8 cellular contexts compared by ENCODE assay signal in the genomic region with DNA sequence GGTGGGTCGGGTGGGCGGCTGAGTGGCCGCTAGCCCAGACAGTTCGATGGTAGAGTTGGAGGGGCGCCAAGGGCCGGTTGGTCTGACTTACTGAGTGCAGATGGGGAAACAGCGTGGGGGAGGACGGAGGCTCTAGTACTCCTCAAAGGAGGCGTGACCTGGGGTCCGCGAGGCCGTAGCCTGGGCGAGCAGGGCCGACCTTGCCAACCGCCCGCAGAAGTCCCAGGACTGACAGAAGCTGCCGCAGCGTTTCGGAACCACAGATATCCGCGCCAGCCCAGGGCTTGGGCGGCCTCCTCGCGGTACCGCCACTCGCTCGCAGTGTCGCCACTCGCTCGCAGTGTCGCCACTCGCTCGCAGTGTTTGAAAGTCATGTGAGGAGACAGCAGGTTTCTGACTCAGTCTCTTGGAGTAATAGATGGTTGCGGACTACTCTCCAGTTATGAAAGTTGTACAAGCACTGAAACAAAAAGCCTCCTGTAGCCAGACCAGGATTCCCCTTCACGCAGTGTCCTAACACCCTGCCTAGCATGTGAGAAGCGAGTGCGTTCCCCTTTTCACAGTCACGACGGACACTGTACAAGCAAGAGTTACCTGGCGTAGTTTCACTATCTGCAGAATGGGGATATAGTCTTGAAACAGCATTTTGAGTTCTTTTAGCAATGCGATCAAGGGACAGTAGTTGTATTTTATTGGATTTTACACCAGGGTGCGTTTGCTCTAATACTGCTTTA. TPM values are rescaled to one million over a fixed set of nuclear protein-coding genes. Genes with fewer than 3 reads are reported as not detected.
DNase-seq lines count a peak whose midpoint lies in the region; ATAC-seq, FAIRE-seq and TF ChIP-seq lines count a peak whose summit lies in the region.

No MANE protein-coding gene starts in this region.

- no peaks in the 10 kb centered on the region for H3K36me3 ChIP-seq in ectodermal cell (ENCODE audit: control insufficient read depth, insufficient read depth, low read length)
- no peaks in the 10 kb centered on the region for H3K36me3 ChIP-seq in lung (ENCODE audit: control insufficient read depth in 2 of 2, insufficient read depth in 2 of 2, low read length in 2 of 2)

- peak; percentile 26 for DNase-seq in GM18507 (ENCODE audit: extremely low spot score, insufficient read length, low read depth)
- DNase-seq in NCI-H226, result peak; percentile 10
- peak; percentile 15 to 38 for DNase-seq in activated CD4-positive, alpha-beta T cell treated with anti-CD3 and anti-CD28 coated beads, Interleukin-2, amount 50 U/mL, for 24 hours (ENCODE audit: low read depth in 1 of 2, low spot score in 1 of 2)
- DNase-seq in lung (ENCODE audit: low spot score), result peak; percentile 64
- DNase-seq in stimulated activated CD4-positive, alpha-beta T cell treated with anti-CD3 and anti-CD28 coated beads, TNF-alpha, amount 100 ng/mL, for 48 hours (ENCODE audit: low read depth in 3 of 3), result peak; percentile 4 to 40 (median 8)

- TF ChIP-seq CTCF in 22Rv1 (IDR thresholded peaks at IDR 0.05) (no peak), lung (IDR thresholded peaks at IDR 0.05; ENCODE audit: control extremely low read depth, extremely low read depth) (no peak)

- H3K4me3 ChIP-seq in ectodermal cell (ENCODE audit: insufficient read depth, low read depth, low read length) (peak overlapping the region; percentile 72), lung (peak overlapping the region; percentile 83)

- H3K27me3 ChIP-seq in ectodermal cell (ENCODE audit: control insufficient read depth, insufficient read depth, low read length, poor library complexity, severe bottlenecking) (peaks cover 47% of the 10 kb centered on the region), lung (ENCODE audit: control insufficient read depth, insufficient read depth) (no peaks in the 10 kb centered on the region)

- H3K27ac ChIP-seq in 22Rv1 (peak overlapping the region; percentile 62), ectodermal cell (ENCODE audit: insufficient read depth, low read depth, low read length, poor library complexity, severe bottlenecking) (no peak overlapping the region), lung (ENCODE audit: low read depth in 1 of 2, low read length in 1 of 2) (peak overlapping the region; percentile 64 to 85)

- WGBS in ectodermal cell, 2 experiments, result 6% methylated on average over 42 of the region's 42 CpGs
- WGBS in lung, 2 donors, result 1 to 3% methylated on average over 42 of the region's 42 CpGs

- peaks cover 3% of the 10 kb centered on the region for H3K4me1 ChIP-seq in ectodermal cell (ENCODE audit: control insufficient read depth, insufficient read depth, low read length)
- H3K4me1 ChIP-seq in lung (ENCODE audit: control insufficient read depth in 2 of 2, insufficient read depth in 2 of 2, low read length in 2 of 2), result peaks cover 0 to 8% of the 10 kb centered on the region in 2 donors

- peak; percentile 75 for FAIRE-seq in GM18507 (lab: Jason Lieb, UNC)

- no peaks in the 10 kb centered on the region for H3K9me3 ChIP-seq in ectodermal cell (ENCODE audit: control insufficient read depth, low read length)
- H3K9me3 ChIP-seq in lung (ENCODE audit: control insufficient read depth in 2 of 2, insufficient read depth in 1 of 2, low read length in 1 of 2), result no peaks in the 10 kb centered on the region

- ATAC-seq in HG02981 (IDR thresholded peaks at IDR 0.05; ENCODE audit: unreplicated experiment), result peak; percentile 57
- ATAC-seq in lung (ENCODE audit: insufficient read depth, low FRiP score), result peak; percentile 76

RNA-seq across cellular contexts. Expression of gene TMEM38B, which starts 0.7 kb away (rescaled TPM):
- 34.5 TPM for polyA plus RNA-seq in ectodermal cell (2013, experiment 1 of 4)
- 36.0 TPM for polyA plus RNA-seq in ectodermal cell (2013, experiment 2 of 4)
- polyA plus RNA-seq in ectodermal cell (2013, experiment 3 of 4), result 26.1 TPM
- 26.0 TPM for polyA plus RNA-seq in ectodermal cell (2013, experiment 4 of 4)
- 10 to 100 TPM in 1 of 2 donors, 1 to 10 TPM in 1; 8.9 to 17.2 TPM for total RNA-seq in lung
- polyA plus RNA-seq in lung, result 10 to 100 TPM in 1 of 2 donors, 1 to 10 TPM in 1; 4.9 to 13.2 TPM

RNA-seq across cellular contexts. Expression of gene TAL2, which starts 32.8 kb away (rescaled TPM):
- 3.6 TPM for polyA plus RNA-seq in ectodermal cell (2013, experiment 1 of 4)
- 9.0 TPM for polyA plus RNA-seq in ectodermal cell (2013, experiment 2 of 4)
- 7.3 TPM for polyA plus RNA-seq in ectodermal cell (2013, experiment 3 of 4)
- polyA plus RNA-seq in ectodermal cell (2013, experiment 4 of 4), result 7.7 TPM
- not detected for total RNA-seq in lung
- polyA plus RNA-seq in lung, result under 1 TPM in 1 of 2 donors, not detected in 1; 0.17 TPM

Comparison
In these comparisons a context has a peak if more than half of its experiments do, and no peak if none do; other contexts are left out.
1. DNase-seq: peak in every context shown above with its lines; median percentile 64 in lung; 26 in activated CD4-positive, alpha-beta T cell treated with anti-CD3 and anti-CD28 coated beads, Interleukin-2, amount 50 U/mL, for 24 hours; 26 in GM18507; 10 in NCI-H226; 8 in stimulated activated CD4-positive, alpha-beta T cell treated with anti-CD3 and anti-CD28 coated beads, TNF-alpha, amount 100 ng/mL, for 48 hours.